Comparison of ENCODE assay signal across 26 cellular contexts in genomic region chr5:68129364-68129763, GRCh38.
"Had no signal": no experiment of that assay in that cellular context is flagged by ENCODE, and none has a peak within 500 bp of the region (broad histone marks: within the 10 kb centered on the region; RNA-seq: fewer than 3 reads in every experiment).

No MANE protein-coding gene starts in this region.

- H3K27me3 ChIP-seq: stomach, testis, thyroid gland, tibial artery, tibial nerve, transverse colon, upper lobe of left lung, upper lobe of right lung, uterus, vagina had no signal

- DNase-seq: stimulated activated CD4-positive, alpha-beta T cell treated with anti-CD3 and anti-CD28 coated beads, Interleukin-2, amount 100 ng/mL, for 48 hours; stimulated activated CD4-positive, alpha-beta T cell treated with anti-CD3 and anti-CD28 coated beads, Interleukin-4, amount 100 ng/mL, for 1 hour; stimulated activated CD4-positive, alpha-beta T cell treated with anti-CD3 and anti-CD28 coated beads, Interleukin-4, amount 100 ng/mL, for 24 hours; stimulated activated CD4-positive, alpha-beta T cell treated with anti-CD3 and anti-CD28 coated beads, Interleukin-4, amount 100 ng/mL, for 4 hours; stimulated activated CD8-positive, alpha-beta memory T cell treated with anti-CD3 and anti-CD28 coated beads, Interleukin-4, amount 100 ng/mL, for 48 hours; stimulated activated naive B cell treated with anti-CD40 and anti-IgM and Interleukin-4, amounts not matched to agents 10 μg/mL and 1 μg/mL and 100 μg/mL, for 72 hours; stimulated activated naive CD4-positive, alpha-beta T cell; stimulated activated naive CD4-positive, alpha-beta T cell treated with Interleukin-2 at 50 U/mL for 16 hours; stimulated activated naive CD8-positive, alpha-beta T cell treated with anti-CD3 and anti-CD28 coated beads, Interleukin-15, amount 100 ng/mL, for 72 hours; stimulated activated naive CD8-positive, alpha-beta T cell treated with anti-CD3 and anti-CD28 coated beads, Interleukin-15, Interleukin-2, amounts not matched to agents 100 U/mL and 50 U/mL, for 24 hours; stomach; substantia nigra; testis; thyroid gland; tibial artery; transverse colon; trophoblast cell; upper lobe of left lung; upper lobe of right lung; uterus had no signal

- H3K4me1 ChIP-seq: testis, upper lobe of left lung, upper lobe of right lung, uterus, vagina had no signal

- ATAC-seq: stimulated activated effector memory CD8-positive, alpha-beta T cell treated with anti-CD3 and anti-CD28 coated beads, Interleukin-12 subunit alpha, Interleukin-12 subunit beta, amount 100 ng/mL, for 72 hours; stimulated activated memory B cell treated with anti-CD40 and anti-IgM and Interleukin-4, amounts not matched to agents 10 μg/mL and 1 μg/mL and 100 μg/mL, for 72 hours; stimulated activated naive B cell treated with anti-CD40 and anti-IgM and Interleukin-4, amounts not matched to agents 10 μg/mL and 1 μg/mL and 100 μg/mL, for 72 hours; stimulated activated naive CD8-positive, alpha-beta T cell treated with anti-CD3 and anti-CD28 coated beads, Interleukin-15, amount 100 ng/mL, for 72 hours; stimulated activated naive CD8-positive, alpha-beta T cell treated with anti-CD3 and anti-CD28 coated beads, Interleukin-15, Interleukin-2, amounts not matched to agents 100 U/mL and 50 U/mL, for 24 hours; upper lobe of right lung had no signal

- H3K36me3 ChIP-seq: stomach, thoracic aorta, thyroid gland, tibial artery, tibial nerve, transverse colon, upper lobe of left lung, upper lobe of right lung, uterus, vagina had no signal

- H3K9me3 ChIP-seq: stomach, testis, thoracic aorta, thyroid gland, tibial artery, tibial nerve, transverse colon, upper lobe of left lung, upper lobe of right lung, uterus, vagina had no signal

- H3K27ac ChIP-seq: stomach, testis, thoracic aorta, thyroid gland, tibial artery, tibial nerve, transverse colon, upper lobe of left lung, upper lobe of right lung, uterus, vagina had no signal

- H3K4me3 ChIP-seq: stomach, testis, thoracic aorta, thyroid gland, tibial artery, tibial nerve, transverse colon, upper lobe of left lung, upper lobe of right lung, uterus, vagina had no signal

- FAIRE-seq: urothelium cell line had no signal
